ENCODE assay signal across 12 cellular contexts in genomic region chr2:234293973-234294372, GRCh38.
DNase-seq lines count a peak whose midpoint lies in the region; TF ChIP-seq lines count a peak whose summit lies in the region.
"Had no signal": no experiment of that assay in that cellular context is flagged by ENCODE, and none has a peak within 500 bp of the region (broad histone marks: within the 10 kb centered on the region; RNA-seq: fewer than 3 reads in every experiment).

No MANE protein-coding gene starts in this region.

- no peak overlapping the region for H3K27ac ChIP-seq in colonic mucosa

- H3K4me3 ChIP-seq in colonic mucosa, result no peak overlapping the region

- H3K36me3 ChIP-seq in colonic mucosa, result no peaks in the 10 kb centered on the region

- peaks cover 4% of the 10 kb centered on the region for H3K4me1 ChIP-seq in colonic mucosa

- H3K9ac ChIP-seq in colonic mucosa (ENCODE audit: low read depth in 2 of 2, low read length in 2 of 2), result no peak overlapping the region

- TF ChIP-seq CTCF in progenitor cell of endocrine pancreas (IDR thresholded peaks at IDR 0.05; ENCODE audit: unreplicated experiment), result peak; percentile 23
- TF ChIP-seq CTCF in colonic mucosa (IDR thresholded peaks at IDR 0.05), result no peak

- no peaks in the 10 kb centered on the region for H3K36me3 Mint-ChIP-seq in activated naive CD8-positive, alpha-beta T cell
- no peaks in the 10 kb centered on the region for H3K36me3 Mint-ChIP-seq in progenitor cell of endocrine pancreas (ENCODE audit: insufficient read depth)

- peak overlapping the region; percentile 96 for H3K27ac Mint-ChIP-seq in activated naive CD8-positive, alpha-beta T cell
- H3K27ac Mint-ChIP-seq in progenitor cell of endocrine pancreas, result no peak overlapping the region

- H3K4me3 Mint-ChIP-seq in activated naive CD8-positive, alpha-beta T cell, result peak overlapping the region; percentile 10
- H3K4me3 Mint-ChIP-seq in progenitor cell of endocrine pancreas (ENCODE audit: low read depth), result no peak overlapping the region

- no peaks in the 10 kb centered on the region for H3K27me3 Mint-ChIP-seq in activated naive CD8-positive, alpha-beta T cell
- peaks cover 2% of the 10 kb centered on the region for H3K27me3 Mint-ChIP-seq in progenitor cell of endocrine pancreas

- no peaks in the 10 kb centered on the region for H3K9me3 Mint-ChIP-seq in activated naive CD8-positive, alpha-beta T cell (ENCODE audit: low read depth)
- no peaks in the 10 kb centered on the region for H3K9me3 Mint-ChIP-seq in progenitor cell of endocrine pancreas (ENCODE audit: low read depth)

- DNase-seq in NCI-H510A treated with DMSO at 0.1 percent for 48 hours (lab: John Stamatoyannopoulos, UW) (peak; percentile 29), NCI-H510A (lab: John Stamatoyannopoulos, UW) (no peak), NCI-H146 treated with DMSO at 0.1 percent for 48 hours (lab: John Stamatoyannopoulos, UW; ENCODE audit: unreplicated experiment) (peak; percentile 76), progenitor cell of endocrine pancreas (ENCODE audit: low spot score, unreplicated experiment) (no peak), colonic mucosa (no peak), NCI-H187 treated with DMSO at 0.1 percent for 48 hours (lab: John Stamatoyannopoulos, UW) (no peak)
- no peak for DNase-seq in stimulated activated CD4-positive, alpha-beta T cell treated with anti-CD3 and anti-CD28 coated beads, Interleukin-1b, Interleukin-23, amount 100 ng/mL, for 48 hours
- DNase-seq: activated CD4-positive, alpha-beta T cell treated with anti-CD3 and anti-CD28 coated beads, Interleukin-2, amount 50 U/mL, for 4 hours; cortex of kidney; NCI-H2171; retina had no signal

- no peaks in the 10 kb centered on the region for H3K27me3 ChIP-seq in colonic mucosa

- intact Hi-C loops in colonic mucosa (cut with DNase I), result no loop called here

- H3K9me3 ChIP-seq in colonic mucosa, result no peaks in the 10 kb centered on the region

- H3K4me1 Mint-ChIP-seq in activated naive CD8-positive, alpha-beta T cell (ENCODE audit: low read depth), result peaks cover 89% of the 10 kb centered on the region
- H3K4me1 Mint-ChIP-seq in progenitor cell of endocrine pancreas (ENCODE audit: low read depth), result peaks cover 20% of the 10 kb centered on the region

Comparison
In these comparisons a context has a peak if more than half of its experiments do, and no peak if none do; other contexts are left out.
1. DNase-seq: peak in NCI-H510A treated with DMSO at 0.1 percent for 48 hours (single experiment) and NCI-H146 treated with DMSO at 0.1 percent for 48 hours (single experiment); none in NCI-H510A (single experiment), progenitor cell of endocrine pancreas (single experiment), stimulated activated CD4-positive, alpha-beta T cell treated with anti-CD3 and anti-CD28 coated beads, Interleukin-1b, Interleukin-23, amount 100 ng/mL, for 48 hours (single experiment), colonic mucosa (single experiment) and NCI-H187 treated with DMSO at 0.1 percent for 48 hours (single experiment).